In genomic region chr13:46472384-46472783, GRCh38 we compare ENCODE assay signal across 16 cellular contexts.
DNase-seq lines count a peak whose midpoint lies in the region; ATAC-seq lines count a peak whose summit lies in the region.
"Had no signal": no experiment of that assay in that cellular context is flagged by ENCODE, and none has a peak within 500 bp of the region (broad histone marks: within the 10 kb centered on the region; RNA-seq: fewer than 3 reads in every experiment).

No MANE protein-coding gene starts in this region.

- H3K4me3 Mint-ChIP-seq in stimulated activated naive B cell treated with anti-CD40 and anti-IgM and Interleukin-4, amounts not matched to agents 10 μg/mL and 1 μg/mL and 100 μg/mL, for 72 hours: no peak overlapping the region
- H3K4me3 Mint-ChIP-seq: B cell; CD8-positive, alpha-beta T cell had no signal

- ATAC-seq in stimulated activated naive B cell treated with anti-CD40 and anti-IgM and Interleukin-4, amounts not matched to agents 10 μg/mL and 1 μg/mL and 100 μg/mL, for 72 hours (replicated peaks): no peak
- ATAC-seq in GM21447 (IDR thresholded peaks at IDR 0.05; ENCODE audit: unreplicated experiment): no peak
- ATAC-seq: CD8-positive, alpha-beta T cell had no signal

- no peak overlapping the region for H2BK120ac ChIP-seq in mesendoderm (ENCODE audit: low read depth, low read length)

- peak; percentile 92 for DNase-seq in mesendoderm
- no peak for DNase-seq in stimulated activated naive B cell treated with anti-CD40 and anti-IgM and Interleukin-4, amounts not matched to agents 10 μg/mL and 1 μg/mL and 100 μg/mL, for 72 hours
- DNase-seq in NCI-H2107 (lab: John Stamatoyannopoulos, UW): no peak
- DNase-seq in amniotic stem cell (lab: John Stamatoyannopoulos, UW): no peak
- DNase-seq: ACHN; CD8-positive, alpha-beta T cell; DMS 273 treated with DMSO at 0.1 percent for 48 hours; DMS53; DND-41; EL; KG1 had no signal

- no peaks in the 10 kb centered on the region for H3K36me3 Mint-ChIP-seq in stimulated activated naive B cell treated with anti-CD40 and anti-IgM and Interleukin-4, amounts not matched to agents 10 μg/mL and 1 μg/mL and 100 μg/mL, for 72 hours
- H3K36me3 Mint-ChIP-seq: CD8-positive, alpha-beta T cell had no signal

- peak overlapping the region; percentile 4 for H3K4ac ChIP-seq in mesendoderm (ENCODE audit: low read depth, low read length)

- WGBS in mesendoderm (ENCODE audit: extremely low coverage, insufficient coverage, low lambda C conversion rate): no CpG with 5 or more reads among the region's 5 CpGs

- no peak overlapping the region for H4K8ac ChIP-seq in mesendoderm (ENCODE audit: low read depth, low read length)

- H3K79me2 ChIP-seq in mesendoderm (ENCODE audit: control insufficient read depth, insufficient read depth, low read length): no peaks in the 10 kb centered on the region

- H3K4me1 ChIP-seq in HUES48 (ENCODE audit: control insufficient read depth, insufficient read depth, low read length): no peaks in the 10 kb centered on the region; the same call in 1 of the 2 replicates
- no peaks in the 10 kb centered on the region for H3K4me1 ChIP-seq in mesendoderm (ENCODE audit: control insufficient read depth, low read depth, low read length)
- H3K4me1 ChIP-seq: BLaER1 treated with 17β-estradiol and CSF1 and Interleukin-3, amounts not matched to agents 10 nM and 100 nM had no signal

- no peak overlapping the region for H3K23ac ChIP-seq in mesendoderm (ENCODE audit: low read length)

- no peak overlapping the region for H2BK5ac ChIP-seq in mesendoderm (ENCODE audit: low read length)

- H3K27ac ChIP-seq in HUES48 (ENCODE audit: low read depth, low read length) (peak overlapping the region; percentile 26), mesendoderm (ENCODE audit: low read depth, low read length) (no peak overlapping the region)
- H3K27ac ChIP-seq: BLaER1 treated with 17β-estradiol and CSF1 and Interleukin-3, amounts not matched to agents 10 nM and 100 nM had no signal

- H4K5ac ChIP-seq in mesendoderm (ENCODE audit: low read length): no peak overlapping the region

- H3K4me3 ChIP-seq in HUES48 (ENCODE audit: low read depth, low read length) (no peak overlapping the region), mesendoderm (ENCODE audit: low read length) (no peak overlapping the region)
- H3K4me3 ChIP-seq: BLaER1 treated with 17β-estradiol and CSF1 and Interleukin-3, amounts not matched to agents 10 nM and 100 nM; HAP-1 had no signal

- no peak overlapping the region for H3K9ac ChIP-seq in HUES48 (ENCODE audit: low read depth, low read length)
- H3K9ac ChIP-seq in mesendoderm (ENCODE audit: low read length): no peak overlapping the region
- H3K9ac ChIP-seq: BLaER1 treated with 17β-estradiol and CSF1 and Interleukin-3, amounts not matched to agents 10 nM and 100 nM had no signal

- no peaks in the 10 kb centered on the region for H3K9me3 Mint-ChIP-seq in stimulated activated naive B cell treated with anti-CD40 and anti-IgM and Interleukin-4, amounts not matched to agents 10 μg/mL and 1 μg/mL and 100 μg/mL, for 72 hours
- H3K9me3 Mint-ChIP-seq: CD8-positive, alpha-beta T cell had no signal

- no peak overlapping the region for H3K56ac ChIP-seq in mesendoderm (ENCODE audit: low read length)

- no peak overlapping the region for H2BK15ac ChIP-seq in mesendoderm (replicated peaks; ENCODE audit: low read depth)

- H3K4me1 Mint-ChIP-seq in stimulated activated naive B cell treated with anti-CD40 and anti-IgM and Interleukin-4, amounts not matched to agents 10 μg/mL and 1 μg/mL and 100 μg/mL, for 72 hours: no peaks in the 10 kb centered on the region
- H3K4me1 Mint-ChIP-seq: B cell had no signal

- H3K27ac Mint-ChIP-seq in stimulated activated naive B cell treated with anti-CD40 and anti-IgM and Interleukin-4, amounts not matched to agents 10 μg/mL and 1 μg/mL and 100 μg/mL, for 72 hours: peak overlapping the region; percentile 6
- H3K27ac Mint-ChIP-seq: B cell; CD8-positive, alpha-beta T cell had no signal

- no peaks in the 10 kb centered on the region for H3K27me3 Mint-ChIP-seq in stimulated activated naive B cell treated with anti-CD40 and anti-IgM and Interleukin-4, amounts not matched to agents 10 μg/mL and 1 μg/mL and 100 μg/mL, for 72 hours
- H3K27me3 Mint-ChIP-seq: B cell had no signal

- H3K4me2 ChIP-seq in mesendoderm (ENCODE audit: low read length): no peak overlapping the region
- H3K4me2 ChIP-seq: BLaER1 treated with 17β-estradiol and CSF1 and Interleukin-3, amounts not matched to agents 10 nM and 100 nM had no signal

- H3K27me3 ChIP-seq in HUES48 (ENCODE audit: control insufficient read depth, insufficient read depth, low read length): no peaks in the 10 kb centered on the region
- H3K27me3 ChIP-seq in mesendoderm (ENCODE audit: insufficient read depth, low read length, poor library complexity): no peaks in the 10 kb centered on the region
- H3K27me3 ChIP-seq: BLaER1 treated with 17β-estradiol and CSF1 and Interleukin-3, amounts not matched to agents 10 nM and 100 nM had no signal

- no peaks in the 10 kb centered on the region for H3K79me1 ChIP-seq in mesendoderm (ENCODE audit: low read length)

- no peak overlapping the region for H2AK5ac ChIP-seq in mesendoderm (ENCODE audit: low read length)

- no peaks in the 10 kb centered on the region for H3K9me3 ChIP-seq in HUES48 (ENCODE audit: control insufficient read depth, insufficient read depth, low read length)
- H3K9me3 ChIP-seq: HAP-1 had no signal

- H3K36me3 ChIP-seq in HUES48 (ENCODE audit: control insufficient read depth, insufficient read depth, low read length) (no peaks in the 10 kb centered on the region), mesendoderm (ENCODE audit: control insufficient read depth, insufficient read depth, low read length) (no peaks in the 10 kb centered on the region)
- H3K36me3 ChIP-seq: BLaER1 treated with 17β-estradiol and CSF1 and Interleukin-3, amounts not matched to agents 10 nM and 100 nM; HAP-1 had no signal

- no peak overlapping the region for H3K18ac ChIP-seq in mesendoderm (ENCODE audit: low read length)
